In the genomic region with DNA sequence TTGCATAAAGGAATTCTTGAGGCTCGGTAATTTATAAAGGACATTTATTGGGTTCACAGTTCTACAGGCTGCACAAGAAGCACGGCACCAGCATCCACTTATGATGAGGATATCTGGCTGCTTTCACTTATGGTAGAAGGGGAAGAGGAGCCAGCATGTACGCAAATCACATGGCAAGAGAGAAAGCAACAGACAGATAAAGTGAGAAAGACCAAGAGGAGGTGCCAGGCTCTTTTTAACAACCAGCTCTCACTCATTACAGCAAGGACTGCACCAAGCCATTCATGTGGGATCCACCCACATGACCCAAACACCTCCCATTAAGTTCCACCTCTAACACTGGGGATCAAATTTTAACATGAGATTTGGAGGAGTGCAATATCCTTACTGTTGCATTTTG, we compare ENCODE assay signal across 2 cellular contexts.
TF ChIP-seq lines count a peak whose summit lies in the region.

No MANE protein-coding gene starts in this region.

TF ChIP-seq in GM23338, 12 proteins besides CTCF, POLR2A, EP300 and RAD21 (continued from another document):
- TF ChIP-seq, protein P1, sequence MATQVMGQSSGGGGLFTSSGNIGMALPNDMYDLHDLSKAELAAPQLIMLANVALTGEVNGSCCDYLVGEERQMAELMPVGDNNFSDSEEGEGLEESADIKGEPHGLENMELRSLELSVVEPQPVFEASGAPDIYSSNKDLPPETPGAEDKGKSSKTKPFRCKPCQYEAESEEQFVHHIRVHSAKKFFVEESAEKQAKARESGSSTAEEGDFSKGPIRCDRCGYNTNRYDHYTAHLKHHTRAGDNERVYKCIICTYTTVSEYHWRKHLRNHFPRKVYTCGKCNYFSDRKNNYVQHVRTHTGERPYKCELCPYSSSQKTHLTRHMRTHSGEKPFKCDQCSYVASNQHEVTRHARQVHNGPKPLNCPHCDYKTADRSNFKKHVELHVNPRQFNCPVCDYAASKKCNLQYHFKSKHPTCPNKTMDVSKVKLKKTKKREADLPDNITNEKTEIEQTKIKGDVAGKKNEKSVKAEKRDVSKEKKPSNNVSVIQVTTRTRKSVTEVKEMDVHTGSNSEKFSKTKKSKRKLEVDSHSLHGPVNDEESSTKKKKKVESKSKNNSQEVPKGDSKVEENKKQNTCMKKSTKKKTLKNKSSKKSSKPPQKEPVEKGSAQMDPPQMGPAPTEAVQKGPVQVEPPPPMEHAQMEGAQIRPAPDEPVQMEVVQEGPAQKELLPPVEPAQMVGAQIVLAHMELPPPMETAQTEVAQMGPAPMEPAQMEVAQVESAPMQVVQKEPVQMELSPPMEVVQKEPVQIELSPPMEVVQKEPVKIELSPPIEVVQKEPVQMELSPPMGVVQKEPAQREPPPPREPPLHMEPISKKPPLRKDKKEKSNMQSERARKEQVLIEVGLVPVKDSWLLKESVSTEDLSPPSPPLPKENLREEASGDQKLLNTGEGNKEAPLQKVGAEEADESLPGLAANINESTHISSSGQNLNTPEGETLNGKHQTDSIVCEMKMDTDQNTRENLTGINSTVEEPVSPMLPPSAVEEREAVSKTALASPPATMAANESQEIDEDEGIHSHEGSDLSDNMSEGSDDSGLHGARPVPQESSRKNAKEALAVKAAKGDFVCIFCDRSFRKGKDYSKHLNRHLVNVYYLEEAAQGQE (IDR thresholded peaks at IDR 0.05; ENCODE audit: unreplicated experiment): no peak
- TF ChIP-seq, protein P2, sequence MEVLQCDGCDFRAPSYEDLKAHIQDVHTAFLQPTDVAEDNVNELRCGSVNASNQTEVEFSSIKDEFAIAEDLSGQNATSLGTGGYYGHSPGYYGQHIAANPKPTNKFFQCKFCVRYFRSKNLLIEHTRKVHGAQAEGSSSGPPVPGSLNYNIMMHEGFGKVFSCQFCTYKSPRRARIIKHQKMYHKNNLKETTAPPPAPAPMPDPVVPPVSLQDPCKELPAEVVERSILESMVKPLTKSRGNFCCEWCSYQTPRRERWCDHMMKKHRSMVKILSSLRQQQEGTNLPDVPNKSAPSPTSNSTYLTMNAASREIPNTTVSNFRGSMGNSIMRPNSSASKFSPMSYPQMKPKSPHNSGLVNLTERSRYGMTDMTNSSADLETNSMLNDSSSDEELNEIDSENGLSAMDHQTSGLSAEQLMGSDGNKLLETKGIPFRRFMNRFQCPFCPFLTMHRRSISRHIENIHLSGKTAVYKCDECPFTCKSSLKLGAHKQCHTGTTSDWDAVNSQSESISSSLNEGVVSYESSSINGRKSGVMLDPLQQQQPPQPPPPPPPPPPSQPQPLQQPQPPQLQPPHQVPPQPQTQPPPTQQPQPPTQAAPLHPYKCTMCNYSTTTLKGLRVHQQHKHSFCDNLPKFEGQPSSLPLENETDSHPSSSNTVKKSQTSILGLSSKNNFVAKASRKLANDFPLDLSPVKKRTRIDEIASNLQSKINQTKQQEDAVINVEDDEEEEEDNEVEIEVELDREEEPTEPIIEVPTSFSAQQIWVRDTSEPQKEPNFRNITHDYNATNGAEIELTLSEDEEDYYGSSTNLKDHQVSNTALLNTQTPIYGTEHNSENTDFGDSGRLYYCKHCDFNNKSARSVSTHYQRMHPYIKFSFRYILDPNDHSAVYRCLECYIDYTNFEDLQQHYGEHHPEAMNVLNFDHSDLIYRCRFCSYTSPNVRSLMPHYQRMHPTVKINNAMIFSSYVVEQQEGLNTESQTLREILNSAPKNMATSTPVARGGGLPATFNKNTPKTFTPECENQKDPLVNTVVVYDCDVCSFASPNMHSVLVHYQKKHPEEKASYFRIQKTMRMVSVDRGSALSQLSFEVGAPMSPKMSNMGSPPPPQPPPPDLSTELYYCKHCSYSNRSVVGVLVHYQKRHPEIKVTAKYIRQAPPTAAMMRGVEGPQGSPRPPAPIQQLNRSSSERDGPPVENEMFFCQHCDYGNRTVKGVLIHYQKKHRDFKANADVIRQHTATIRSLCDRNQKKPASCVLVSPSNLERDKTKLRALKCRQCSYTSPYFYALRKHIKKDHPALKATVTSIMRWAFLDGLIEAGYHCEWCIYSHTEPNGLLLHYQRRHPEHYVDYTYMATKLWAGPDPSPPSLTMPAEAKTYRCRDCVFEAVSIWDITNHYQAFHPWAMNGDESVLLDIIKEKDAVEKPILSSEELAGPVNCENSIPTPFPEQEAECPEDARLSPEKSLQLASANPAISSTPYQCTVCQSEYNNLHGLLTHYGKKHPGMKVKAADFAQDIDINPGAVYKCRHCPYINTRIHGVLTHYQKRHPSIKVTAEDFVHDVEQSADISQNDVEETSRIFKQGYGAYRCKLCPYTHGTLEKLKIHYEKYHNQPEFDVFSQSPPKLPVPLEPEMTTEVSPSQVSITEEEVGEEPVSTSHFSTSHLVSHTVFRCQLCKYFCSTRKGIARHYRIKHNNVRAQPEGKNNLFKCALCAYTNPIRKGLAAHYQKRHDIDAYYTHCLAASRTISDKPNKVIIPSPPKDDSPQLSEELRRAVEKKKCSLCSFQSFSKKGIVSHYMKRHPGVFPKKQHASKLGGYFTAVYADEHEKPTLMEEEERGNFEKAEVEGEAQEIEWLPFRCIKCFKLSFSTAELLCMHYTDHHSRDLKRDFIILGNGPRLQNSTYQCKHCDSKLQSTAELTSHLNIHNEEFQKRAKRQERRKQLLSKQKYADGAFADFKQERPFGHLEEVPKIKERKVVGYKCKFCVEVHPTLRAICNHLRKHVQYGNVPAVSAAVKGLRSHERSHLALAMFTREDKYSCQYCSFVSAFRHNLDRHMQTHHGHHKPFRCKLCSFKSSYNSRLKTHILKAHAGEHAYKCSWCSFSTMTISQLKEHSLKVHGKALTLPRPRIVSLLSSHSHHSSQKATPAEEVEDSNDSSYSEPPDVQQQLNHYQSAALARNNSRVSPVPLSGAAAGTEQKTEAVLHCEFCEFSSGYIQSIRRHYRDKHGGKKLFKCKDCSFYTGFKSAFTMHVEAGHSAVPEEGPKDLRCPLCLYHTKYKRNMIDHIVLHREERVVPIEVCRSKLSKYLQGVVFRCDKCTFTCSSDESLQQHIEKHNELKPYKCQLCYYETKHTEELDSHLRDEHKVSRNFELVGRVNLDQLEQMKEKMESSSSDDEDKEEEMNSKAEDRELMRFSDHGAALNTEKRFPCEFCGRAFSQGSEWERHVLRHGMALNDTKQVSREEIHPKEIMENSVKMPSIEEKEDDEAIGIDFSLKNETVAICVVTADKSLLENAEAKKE (CRISPR knock-in tag; IDR thresholded peaks at IDR 0.05): no peak
- TF ChIP-seq EZH2phosphoT487 (IDR thresholded peaks at IDR 0.05; ENCODE audit: unreplicated experiment) (no peak), POLR2AphosphoS5 (IDR thresholded peaks at IDR 0.05; ENCODE audit: low read depth) (no peak), ZNF331 (CRISPR knock-in tag; IDR thresholded peaks at IDR 0.05; ENCODE audit: low read depth) (no peak), STAT1 (IDR thresholded peaks at IDR 0.05; ENCODE audit: unreplicated experiment) (no peak), NANOG (IDR thresholded peaks at IDR 0.05; ENCODE audit: borderline replicate concordance) (no peak)

TF ChIP-seq in H1, 55 proteins besides CTCF, POLR2A, EP300 and RAD21 (continued from another document):
- TF ChIP-seq SAP30 (IDR thresholded peaks at IDR 0.05; ENCODE audit: insufficient read depth, insufficient replicate concordance, low read length) (no peak), TEAD4 (IDR thresholded peaks at IDR 0.05; ENCODE audit: low read depth, low read length) (no peak), NANOG (IDR thresholded peaks at IDR 0.05; ENCODE audit: insufficient read depth, low read depth, low read length, poor library complexity, severe bottlenecking) (no peak), BACH1 (IDR thresholded peaks at IDR 0.05; ENCODE audit: low read length) (no peak), NRF1 (IDR thresholded peaks at IDR 0.05; ENCODE audit: low read depth, low read length) (no peak), CHD2 (IDR thresholded peaks at IDR 0.05; ENCODE audit: low read length) (no peak), CREB1 (IDR thresholded peaks at IDR 0.05) (no peak), SIRT6 (IDR thresholded peaks at IDR 0.05; ENCODE audit: low read length) (no peak), YY1 (IDR thresholded peaks at IDR 0.05; ENCODE audit: low read depth, low read length) (no peak), BRCA1 (IDR thresholded peaks at IDR 0.05; ENCODE audit: low read depth, low read length) (no peak), SP1 (IDR thresholded peaks at IDR 0.05; ENCODE audit: low read depth, low read length) (no peak)
